12 cellular contexts compared by ENCODE assay signal in the genomic region with DNA sequence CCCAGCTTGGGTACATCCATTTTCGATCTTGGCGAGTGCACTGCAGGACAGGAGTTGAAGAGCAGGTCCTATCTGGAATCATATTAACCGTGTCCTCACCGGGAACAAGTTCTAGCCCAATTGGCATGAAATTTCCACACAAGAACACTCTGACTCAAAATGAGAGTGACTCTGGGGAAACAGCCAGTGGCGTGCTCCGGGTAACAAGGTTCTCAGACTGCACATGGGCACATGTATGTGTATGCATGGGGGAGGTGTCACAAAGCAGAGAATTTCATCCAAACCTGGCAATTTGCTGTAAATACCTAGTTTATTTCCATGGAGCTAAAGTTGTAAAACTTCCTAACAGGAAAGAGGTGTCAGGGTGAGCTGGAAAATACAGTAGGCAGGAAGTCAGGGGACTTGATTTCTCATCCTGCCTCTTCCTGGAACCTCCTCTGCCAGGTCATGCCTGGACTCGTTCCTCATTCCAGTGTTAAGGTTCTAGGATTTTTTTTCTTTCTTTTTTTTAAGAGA. TPM values are rescaled to one million over a fixed set of nuclear protein-coding genes. Genes with fewer than 3 reads are reported as not detected.
DNase-seq lines count a peak whose midpoint lies in the region; ATAC-seq and TF ChIP-seq lines count a peak whose summit lies in the region.
"Had no signal": no experiment of that assay in that cellular context is flagged by ENCODE, and none has a peak within 500 bp of the region (broad histone marks: within the 10 kb centered on the region; RNA-seq: fewer than 3 reads in every experiment).

No MANE protein-coding gene starts in this region.

- TF ChIP-seq CTCF in astrocyte of the spinal cord (IDR thresholded peaks at IDR 0.05; ENCODE audit: low read depth, low read length), result no peak
- no peak for TF ChIP-seq CTCF in kidney epithelial cell (IDR thresholded peaks at IDR 0.05; ENCODE audit: insufficient read depth, low read length, poor library complexity, severe bottlenecking)
- no peak for TF ChIP-seq CTCF in thyroid gland (IDR thresholded peaks at IDR 0.05)

- H3K4me1 Mint-ChIP-seq in activated CD4-positive, alpha-beta T cell treated with anti-CD3 and anti-CD28 coated beads, Interleukin-2, amount 10 ng/mL, durations not matched to agents 24 days and 14 days, result peaks cover 16% of the 10 kb centered on the region

- WGBS in thyroid gland, 2 donors, result 51 to 61% methylated on average over 7 of the region's 7 CpGs

- H3K27ac ChIP-seq in thyroid gland, result peak overlapping the region in 2 of 3 donors; percentile 74 to 92

- H3K9me3 ChIP-seq in thyroid gland, result no peaks in the 10 kb centered on the region

- in situ Hi-C loops in astrocyte of the spinal cord (cut with HindIII; ENCODE audit: low sequenced_read_pairs), result no loop called here

- H3K4me3 Mint-ChIP-seq in activated CD4-positive, alpha-beta T cell treated with anti-CD3 and anti-CD28 coated beads, Interleukin-2, amount 10 ng/mL, durations not matched to agents 24 days and 14 days, result peak overlapping the region; percentile 82

- H3K36me3 ChIP-seq in kidney epithelial cell (ENCODE audit: control insufficient read depth, insufficient read depth, low read length) (peaks cover 1% of the 10 kb centered on the region), thyroid gland (peaks cover 6 to 12% of the 10 kb centered on the region in 2 donors)

- H3K27me3 ChIP-seq in kidney epithelial cell (ENCODE audit: control insufficient read depth, insufficient read depth, low read length) (no peaks in the 10 kb centered on the region), thyroid gland (no peaks in the 10 kb centered on the region)

- H3K27ac Mint-ChIP-seq in activated CD4-positive, alpha-beta T cell treated with anti-CD3 and anti-CD28 coated beads, Interleukin-2, amount 10 ng/mL, durations not matched to agents 24 days and 14 days, result peak overlapping the region; percentile 37

- ATAC-seq in GM18858 (IDR thresholded peaks at IDR 0.05; ENCODE audit: unreplicated experiment) (no peak), GM18861 (IDR thresholded peaks at IDR 0.05; ENCODE audit: unreplicated experiment) (no peak)

- H3K4me1 ChIP-seq in thyroid gland, result peaks cover 9 to 20% of the 10 kb centered on the region in 2 donors

- TF ChIP-seq POLR2A in thyroid gland (IDR thresholded peaks at IDR 0.05), result no peak

- peaks cover 32% of the 10 kb centered on the region for H3K36me3 Mint-ChIP-seq in activated CD4-positive, alpha-beta T cell treated with anti-CD3 and anti-CD28 coated beads, Interleukin-2, amount 10 ng/mL, durations not matched to agents 24 days and 14 days (ENCODE audit: low read depth)

- H3K4me3 ChIP-seq in astrocyte of the spinal cord (ENCODE audit: low read depth, low read length) (peak overlapping the region; percentile 80), kidney epithelial cell (ENCODE audit: low read depth, low read length) (peak overlapping the region; percentile 68), thyroid gland (replicated peaks in 1 of 3) (peak overlapping the region in 1 of 3 donors; percentile 82)

- peaks cover 33% of the 10 kb centered on the region for H3K27me3 Mint-ChIP-seq in activated CD4-positive, alpha-beta T cell treated with anti-CD3 and anti-CD28 coated beads, Interleukin-2, amount 10 ng/mL, durations not matched to agents 24 days and 14 days

- peaks cover 7% of the 10 kb centered on the region for H3K9me3 Mint-ChIP-seq in activated CD4-positive, alpha-beta T cell treated with anti-CD3 and anti-CD28 coated beads, Interleukin-2, amount 10 ng/mL, durations not matched to agents 24 days and 14 days

- intact Hi-C loops in activated CD4-positive, alpha-beta T cell treated with anti-CD3 and anti-CD28 coated beads, Interleukin-2, amount 10 ng/mL, durations not matched to agents 24 days and 14 days (cut with micrococcal nuclease), result loop anchor here (2.0 kb wide), 1 partner anchor 401 kb away; a partner anchor contains a TSS
- intact Hi-C loops in thyroid gland (cut with DNase I), result loop anchor here (5.0 kb wide), 1 partner anchor 37 kb away; no protein-coding TSS in a partner anchor

- DNase-seq in activated CD4-positive, alpha-beta T cell treated with anti-CD3 and anti-CD28 coated beads, Interleukin-2, amount 10 ng/mL, durations not matched to agents 24 days and 14 days, result no peak
- no peak for DNase-seq in activated CD4-positive, alpha-beta T cell treated with anti-CD3 and anti-CD28 coated beads, Interleukin-2, amount 50 U/mL, for 4 hours
- DNase-seq in astrocyte of the spinal cord (ENCODE audit: low read depth, low spot score) (no peak), kidney epithelial cell (ENCODE audit: low read depth) (no peak), thyroid gland (no peak), NCI-H446 (lab: John Stamatoyannopoulos, UW) (no peak)
- DNase-seq: activated T-cell treated with anti-CD3 and anti-CD28 coated beads for 4 hours, AML-193, NCI-H1694 treated with DMSO at 0.1 percent for 48 hours, occipital lobe had no signal

RNA-seq across cellular contexts. Expression of a gene that starts 1.7 kb away (rescaled TPM):
- total RNA-seq in activated CD4-positive, alpha-beta T cell treated with anti-CD3 and anti-CD28 coated beads, Interleukin-2, amount 10 ng/mL, durations not matched to agents 24 days and 14 days, result 36.6 and 40.2 TPM in 2 replicates
- 387 and 512 TPM in 2 replicates for total RNA-seq in kidney epithelial cell
- 100 to 1,000 TPM in 3 of 4 donors, 10 to 100 TPM in 1; 91.9 to 157 (median 124) TPM for total RNA-seq in thyroid gland

RNA-seq across cellular contexts. Expression of a gene that starts 55.6 kb away (rescaled TPM):
- total RNA-seq in activated CD4-positive, alpha-beta T cell treated with anti-CD3 and anti-CD28 coated beads, Interleukin-2, amount 10 ng/mL, durations not matched to agents 24 days and 14 days, result not detected in 2 replicates
- total RNA-seq in kidney epithelial cell (2.0 and 7.1 TPM in 2 replicates), thyroid gland (under 1 TPM in 1 of 4 donors, not detected in 3; 0.67 TPM)
